In the genomic region with DNA sequence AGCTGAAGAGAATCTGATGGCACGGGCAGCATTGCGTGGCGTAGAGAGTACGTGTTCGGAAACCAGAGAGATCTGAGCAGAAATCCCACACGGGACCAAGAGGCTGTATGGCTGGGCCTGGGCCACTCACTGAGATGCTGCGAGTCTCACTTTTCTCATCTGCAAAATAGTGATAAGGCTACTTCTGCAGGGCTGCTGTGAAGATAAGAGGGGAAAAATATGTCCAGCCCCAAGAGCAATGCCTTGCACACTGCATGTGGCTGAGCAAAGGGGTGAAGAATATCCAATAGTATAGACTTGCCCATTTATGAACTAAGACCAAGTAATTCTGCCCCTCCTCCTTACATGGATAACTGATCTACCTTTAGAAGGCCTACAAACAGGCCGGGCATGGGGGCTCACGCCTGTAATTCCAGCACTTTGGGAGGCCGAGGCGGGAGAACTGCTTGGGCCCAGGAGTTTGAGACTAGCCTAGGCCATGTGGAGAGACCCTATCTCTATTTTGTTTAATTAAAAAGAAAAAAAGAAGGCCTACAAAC, we compare ENCODE assay signal across 25 cellular contexts.
"Had no signal": no experiment of that assay in that cellular context is flagged by ENCODE, and none has a peak within 500 bp of the region (broad histone marks: within the 10 kb centered on the region; RNA-seq: fewer than 3 reads in every experiment).

No MANE protein-coding gene starts in this region.

- ATAC-seq: activated CD4-positive, CD25-positive, alpha-beta regulatory T cell treated with anti-CD3 and anti-CD28 coated beads, Interleukin-2, amount 50 U/mL, for 24 hours; gastrocnemius medialis; left ventricle myocardium superior; naive thymus-derived CD8-positive, alpha-beta T cell; pancreas; psoas muscle; stimulated activated naive CD8-positive, alpha-beta T cell treated with anti-CD3 and anti-CD28 coated beads, Interleukin-15, Interleukin-2, amounts not matched to agents 100 U/mL and 50 U/mL, for 24 hours had no signal

- H3K27ac ChIP-seq: brain microvascular endothelial cell, esophagus muscularis mucosa, gastrocnemius medialis, pancreas, psoas muscle, right atrium auricular region, tibial artery, VCaP had no signal

- H3K9me3 Mint-ChIP-seq: activated CD4-positive, alpha-beta memory T cell treated with anti-CD3 and anti-CD28 coated beads, Interleukin-2, amount 10 ng/mL, durations not matched to agents 7 days and 5 days; activated CD4-positive, alpha-beta T cell treated with anti-CD3 and anti-CD28 coated beads, Interleukin-2, amount 10 ng/mL, durations not matched to agents 24 days and 14 days; activated naive CD4-positive, alpha-beta T cell treated with anti-CD3 and anti-CD28 coated beads, Interleukin-2, amount 50 U/mL, for 24 hours; mesothelial cell of epicardium; naive thymus-derived CD8-positive, alpha-beta T cell; T-helper 1 cell treated with Interleukin-12 subunit alpha and Interleukin-12 subunit beta and Interleukin-4 antibody, amounts not matched to agents 30 μg/mL and 1 μg/mL, for 36 hours had no signal

- H3K27me3 ChIP-seq: brain microvascular endothelial cell, esophagus muscularis mucosa, gastrocnemius medialis, pancreas, right atrium auricular region, tibial artery had no signal

- H3K4me3 ChIP-seq: esophagus muscularis mucosa, gastrocnemius medialis, pancreas, psoas muscle, right atrium auricular region, tibial artery had no signal

- H3K27me3 Mint-ChIP-seq: activated CD4-positive, alpha-beta memory T cell treated with anti-CD3 and anti-CD28 coated beads, Interleukin-2, amount 10 ng/mL, durations not matched to agents 7 days and 5 days; activated CD4-positive, alpha-beta T cell treated with anti-CD3 and anti-CD28 coated beads, Interleukin-2, amount 10 ng/mL, durations not matched to agents 24 days and 14 days; activated naive CD4-positive, alpha-beta T cell treated with anti-CD3 and anti-CD28 coated beads, Interleukin-2, amount 50 U/mL, for 24 hours; naive thymus-derived CD8-positive, alpha-beta T cell had no signal

- H3K9me3 ChIP-seq: esophagus muscularis mucosa, gastrocnemius medialis, pancreas, psoas muscle, right atrium auricular region, tibial artery had no signal

- DNase-seq: activated CD4-positive, alpha-beta memory T cell treated with anti-CD3 and anti-CD28 coated beads, Interleukin-2, amount 10 ng/mL, durations not matched to agents 7 days and 5 days; activated CD4-positive, alpha-beta T cell treated with anti-CD3 and anti-CD28 coated beads, Interleukin-2, amount 10 ng/mL, durations not matched to agents 24 days and 14 days; activated gamma-delta T cell treated with Interleukin-2 at 50 U/mL for 16 hours; aorta; brain microvascular endothelial cell; caudate nucleus; dermis blood vessel endothelial cell; effector CD8-positive, alpha-beta T cell; gastrocnemius medialis; left ventricle myocardium superior; mammary epithelial cell; naive thymus-derived CD8-positive, alpha-beta T cell; pancreas; psoas muscle; stimulated activated CD4-positive, alpha-beta T cell treated with anti-CD3 and anti-CD28 coated beads, Interleukin-4, amount 100 ng/mL, for 24 hours; stimulated activated naive CD8-positive, alpha-beta T cell treated with anti-CD3 and anti-CD28 coated beads, Interleukin-15, Interleukin-2, amounts not matched to agents 100 U/mL and 50 U/mL, for 24 hours; T1000; tibial artery had no signal

- H3K4me3 Mint-ChIP-seq: activated CD4-positive, alpha-beta memory T cell treated with anti-CD3 and anti-CD28 coated beads, Interleukin-2, amount 10 ng/mL, durations not matched to agents 7 days and 5 days; activated CD4-positive, alpha-beta T cell treated with anti-CD3 and anti-CD28 coated beads, Interleukin-2, amount 10 ng/mL, durations not matched to agents 24 days and 14 days; activated naive CD4-positive, alpha-beta T cell treated with anti-CD3 and anti-CD28 coated beads, Interleukin-2, amount 50 U/mL, for 24 hours; mesothelial cell of epicardium; T-helper 1 cell treated with Interleukin-12 subunit alpha and Interleukin-12 subunit beta and Interleukin-4 antibody, amounts not matched to agents 30 μg/mL and 1 μg/mL, for 36 hours had no signal

- H3K27ac Mint-ChIP-seq: activated CD4-positive, alpha-beta memory T cell treated with anti-CD3 and anti-CD28 coated beads, Interleukin-2, amount 10 ng/mL, durations not matched to agents 7 days and 5 days; activated CD4-positive, alpha-beta T cell treated with anti-CD3 and anti-CD28 coated beads, Interleukin-2, amount 10 ng/mL, durations not matched to agents 24 days and 14 days; activated naive CD4-positive, alpha-beta T cell treated with anti-CD3 and anti-CD28 coated beads, Interleukin-2, amount 50 U/mL, for 24 hours; mesothelial cell of epicardium; T-helper 1 cell treated with Interleukin-12 subunit alpha and Interleukin-12 subunit beta and Interleukin-4 antibody, amounts not matched to agents 30 μg/mL and 1 μg/mL, for 36 hours had no signal
